Comparison of ENCODE assay signal across 29 cellular contexts in genomic region chr19:7598180-7598579, GRCh38. TPM values are rescaled to one million over a fixed set of nuclear protein-coding genes. Genes with fewer than 3 reads are reported as not detected.
DNase-seq lines count a peak whose midpoint lies in the region; ATAC-seq, FAIRE-seq and TF ChIP-seq lines count a peak whose summit lies in the region.
"Had no signal": no experiment of that assay in that cellular context is flagged by ENCODE, and none has a peak within 500 bp of the region (broad histone marks: within the 10 kb centered on the region; RNA-seq: fewer than 3 reads in every experiment).

No MANE protein-coding gene starts in this region.

- in situ Hi-C loops in K562 (cut with MboI) (no loop called here), GM13976 (cut with MboI; ENCODE audit: low sequenced_read_pairs, unreplicated experiment) (no loop called here)

- no peaks in the 10 kb centered on the region for H3K79me2 ChIP-seq in K562 (ENCODE audit: control insufficient read depth, insufficient read depth, low read length)

- H3K27me3 ChIP-seq in K562 (ENCODE audit: control insufficient read depth in 2 of 2, insufficient read depth in 2 of 2, low read length in 2 of 2), result peaks cover 21 to 42% of the 10 kb centered on the region in 2 experiments; a peak in 4 of 5 replicates

- no peaks in the 10 kb centered on the region for H3K9me1 ChIP-seq in K562 (ENCODE audit: control insufficient read depth, insufficient read depth, low read length)

- no peak for TF ChIP-seq EP300 in K562 (IDR thresholded peaks at IDR 0.05; ENCODE audit: low read length)

- H3K27ac Mint-ChIP-seq in natural killer cell (no peak overlapping the region), neural crest cell (ENCODE audit: unreplicated experiment) (no peak overlapping the region)
- peak overlapping the region in 1 of 2 donors; percentile 29 for H3K27ac Mint-ChIP-seq in natural killer cell treated with Interleukin-12 subunit alpha and Interleukin-12 subunit beta and Interleukin-15 and Interleukin-18, amount 100 ng/mL, for 72 hours

- no peak for FAIRE-seq in K562 (lab: Jason Lieb, UNC)
- FAIRE-seq: D721Med, GM19239, H1 had no signal

- no peak overlapping the region for H3K27ac ChIP-seq in K562 (ENCODE audit: extremely low read depth, low read depth, low read length)

- TF ChIP-seq POLR2A in K562 (conservative IDR thresholded peaks at IDR 0.05), result no peak

- no peak for DNase-seq in natural killer cell
- DNase-seq in natural killer cell treated with Interleukin-12 subunit alpha and Interleukin-12 subunit beta and Interleukin-15 and Interleukin-18, amount 100 ng/mL, for 72 hours (ENCODE audit: low spot score), result no peak
- no peak for DNase-seq in K562 (ENCODE audit: extremely low read depth in 1 of 4, low spot score in 3 of 4)
- no peak for DNase-seq in neural crest cell (ENCODE audit: low read depth, low spot score)
- DNase-seq in NCI-H1417 treated with DMSO at 0.1 percent for 48 hours (lab: John Stamatoyannopoulos, UW), result no peak
- no peak for DNase-seq in GM13976 (ENCODE audit: low spot score)
- no peak for DNase-seq in NCI-H1092 treated with DMSO at 0.1 percent for 48 hours (lab: John Stamatoyannopoulos, UW)
- no peak for DNase-seq in CD1c-positive myeloid dendritic cell (ENCODE audit: extremely low spot score)
- DNase-seq: AML-193; C1 segment of cervical spinal cord; DMS53; GDM1; IMR-90; Kasumi-1; NCI-H1048; NCI-H1436 treated with DMSO at 0.1 percent for 48 hours; NCI-H1930; NCI-H510A; NCI-H774; NK-92 treated with Interleukin-12 subunit alpha and Interleukin-12 subunit beta, amount 100 ng/mL, for 24 hours; SIG-M5; SK-N-SH had no signal

- intact Hi-C loops in natural killer cell (cut with micrococcal nuclease) (no loop called here), K562 (cut with micrococcal nuclease) (no loop called here)

- H3K4me1 ChIP-seq in K562 (replicated peaks in 1 of 2; ENCODE audit: control insufficient read depth in 2 of 2, insufficient read depth in 2 of 2, low read length in 2 of 2), result peaks cover 0 to 14% of the 10 kb centered on the region in 2 experiments; a peak in 3 of 5 replicates

- H3K36me3 Mint-ChIP-seq in natural killer cell, result no peaks in the 10 kb centered on the region
- no peaks in the 10 kb centered on the region for H3K36me3 Mint-ChIP-seq in natural killer cell treated with Interleukin-12 subunit alpha and Interleukin-12 subunit beta and Interleukin-15 and Interleukin-18, amount 100 ng/mL, for 72 hours
- H3K36me3 Mint-ChIP-seq in neural crest cell (ENCODE audit: low read depth), result no peaks in the 10 kb centered on the region

- H4K20me1 ChIP-seq in K562 (replicated peaks; ENCODE audit: control insufficient read depth, insufficient read depth, low read length), result 0 out of 2 replicates have a peak, but pooled peaks cover 5% of the 10 kb centered on the region

- H3K4me2 ChIP-seq in K562 (ENCODE audit: insufficient read depth, low read length), result no peak overlapping the region
- H3K4me2 ChIP-seq: SK-N-SH had no signal

- no TSS peak for BruUV-seq in K562 (replicated peaks; lab: Mats Ljungman, UMichigan)

- H3K4me3 Mint-ChIP-seq in natural killer cell (peak overlapping the region; percentile 43), neural crest cell (peak overlapping the region; percentile 82)
- H3K4me3 Mint-ChIP-seq in natural killer cell treated with Interleukin-12 subunit alpha and Interleukin-12 subunit beta and Interleukin-15 and Interleukin-18, amount 100 ng/mL, for 72 hours, result no peak overlapping the region

- H3K4me1 Mint-ChIP-seq in natural killer cell (peaks cover 5 to 10% of the 10 kb centered on the region in 2 donors), neural crest cell (peaks cover 9% of the 10 kb centered on the region)
- H3K4me1 Mint-ChIP-seq in natural killer cell treated with Interleukin-12 subunit alpha and Interleukin-12 subunit beta and Interleukin-15 and Interleukin-18, amount 100 ng/mL, for 72 hours (ENCODE audit: low read depth in 2 of 2), result peaks cover 5 to 8% of the 10 kb centered on the region in 2 donors

- no peak for ATAC-seq in natural killer cell
- ATAC-seq in natural killer cell treated with Interleukin-12 subunit alpha and Interleukin-12 subunit beta and Interleukin-15 and Interleukin-18, amount 100 ng/mL, for 72 hours, result no peak
- ATAC-seq in K562, result no peak
- ATAC-seq: Panc1 had no signal

- no peak for TF ChIP-seq RAD21 in K562 (CRISPR knock-in tag; conservative IDR thresholded peaks at IDR 0.05 in 1 of 2, IDR thresholded peaks at IDR 0.05 in 1 of 2)

- no peaks in the 10 kb centered on the region for H3K36me3 ChIP-seq in K562 (ENCODE audit: control insufficient read depth, insufficient read depth, low read length)

- H3K27me3 Mint-ChIP-seq in natural killer cell (ENCODE audit: low read depth in 2 of 2), result peaks cover 30 to 44% of the 10 kb centered on the region in 2 donors
- H3K27me3 Mint-ChIP-seq in natural killer cell treated with Interleukin-12 subunit alpha and Interleukin-12 subunit beta and Interleukin-15 and Interleukin-18, amount 100 ng/mL, for 72 hours, result peaks cover 25 to 47% of the 10 kb centered on the region in 2 donors
- peaks cover 56% of the 10 kb centered on the region for H3K27me3 Mint-ChIP-seq in neural crest cell (ENCODE audit: low read depth)

- CTCF ChIA-PET in K562 (lab: Yijun Ruan, JAX; ENCODE audit: low intra/inter-chr PET ratio), result no interaction called here

- H3K4me3 ChIP-seq in K562, result no peak overlapping the region

- no peak overlapping the region for H2AFZ ChIP-seq in K562 (ENCODE audit: low read depth, low read length)

- 0 out of 2 replicates have a peak, but pooled peaks cover 1% of the 10 kb centered on the region for H3K9me3 ChIP-seq in K562 (replicated peaks; ENCODE audit: control insufficient read depth, insufficient read depth, low read depth, low read length)
- H3K9me3 ChIP-seq: SK-N-SH had no signal

- H3K9me3 Mint-ChIP-seq in natural killer cell, result no peaks in the 10 kb centered on the region
- H3K9me3 Mint-ChIP-seq in natural killer cell treated with Interleukin-12 subunit alpha and Interleukin-12 subunit beta and Interleukin-15 and Interleukin-18, amount 100 ng/mL, for 72 hours, result no peaks in the 10 kb centered on the region
- no peaks in the 10 kb centered on the region for H3K9me3 Mint-ChIP-seq in neural crest cell

- POLR2A ChIA-PET in K562 (lab: Yijun Ruan, JAX), result interaction anchor here (0.6 to 1.4 kb wide), 3 partner anchors 18 to 81 kb away, joined by 3 read pairs; no protein-coding TSS in a partner anchor

- TF ChIP-seq CTCF in natural killer cell (IDR thresholded peaks at IDR 0.05) (no peak), K562 (IDR thresholded peaks at IDR 0.05 in 2 of 3, conservative IDR thresholded peaks at IDR 0.05 in 1 of 3; ENCODE audit: insufficient read depth in 2 of 3, low read depth in 1 of 3, low read length in 3 of 3) (no peak), neural crest cell (conservative IDR thresholded peaks at IDR 0.05) (no peak), GM13976 (IDR thresholded peaks at IDR 0.05; ENCODE audit: borderline replicate concordance, control extremely low read depth, extremely low read depth, insufficient read depth, missing control alignments) (no peak)

- H3K9ac ChIP-seq in K562 (ENCODE audit: insufficient read depth in 1 of 2, low read depth in 2 of 2, low read length in 2 of 2), result no peak overlapping the region
- H3K9ac ChIP-seq: SK-N-SH had no signal

- WGBS in K562 (ENCODE audit: insufficient coverage, low coverage, missing lambda C conversion rate), result 3% methylated on average over 5 of the region's 6 CpGs

RNA-seq across cellular contexts. Expression of gene CAMSAP3, which starts 2.5 kb away (rescaled TPM):
- total RNA-seq in natural killer cell (under 1 TPM in 2 of 3 donors, not detected in 1; 0.24 to 0.34 TPM), K562 (2014; rRNA removed) (0.18 and 0.24 TPM in 2 replicates), K562 (2014; rRNA removed; fragmentation: Illumina TruSeq; extraction: Trizol) (0.25 TPM in 1 of 2 replicates, not detected in the other), K562 (2015; rRNA removed; fragmentation: Illumina TruSeq; extraction: Trizol) (0.07 and 0.23 TPM in 2 replicates), K562 (2021) (0.67 and 0.89 TPM in 2 replicates), neural crest cell (10.3 and 13.7 TPM in 2 replicates)
- 1 to 10 TPM in 1 of 2 donors, under 1 TPM in 1; 0.36 to 1.2 TPM for total RNA-seq in natural killer cell treated with Interleukin-12 subunit alpha and Interleukin-12 subunit beta and Interleukin-15 and Interleukin-18, amount 100 ng/mL, for 72 hours
- total RNA-seq in K562 (2011; cell fraction: chromatin; rRNA removed; ENCODE audit: low replicate concordance), result 0.56 and 3.9 TPM in 2 replicates
- total RNA-seq in K562 (2011; cell fraction: nucleolus; rRNA removed), result 0.92 and 3.5 TPM in 2 replicates
- total RNA-seq in K562 (2011; cell fraction: nucleoplasm; rRNA removed), result 0.99 and 1.2 TPM in 2 replicates
- polyA plus RNA-seq in K562 (2011; rRNA removed) (0.25 and 0.64 TPM in 2 replicates), K562 (2014; fragmentation: Illumina TruSeq; extraction: Trizol) (0.30 TPM in 2 replicates), K562 (2014; fragmentation: Nextera tagmentation; extraction: Ambion mirVana) (under 1 TPM in 1 of 2 experiments, not detected in 1; 0.01 TPM), K562 (2014; rRNA removed) (0.17 and 0.18 TPM in 2 replicates)
- 0.40 and 0.49 TPM in 2 replicates for polyA plus RNA-seq in K562 (2011; cell fraction: cytosol; rRNA removed)
- 2.3 and 2.5 TPM in 2 replicates for polyA plus RNA-seq in K562 (2011; cell fraction: nucleus; rRNA removed)
- 0.65 and 2.6 TPM in 2 replicates for polyA plus RNA-seq in K562 (2012)
- polyA minus RNA-seq in K562 (2011; rRNA and poly(A)+ RNA removed), result 0.06 and 0.07 TPM in 2 replicates
- polyA minus RNA-seq in K562 (2011; cell fraction: cytosol; rRNA and poly(A)+ RNA removed), result 0.38 and 1.0 TPM in 2 replicates
- 0.54 and 1.8 TPM in 2 replicates for polyA minus RNA-seq in K562 (2011; cell fraction: nucleus; rRNA and poly(A)+ RNA removed)
- total RNA-seq: IMR-90 had no signal
- polyA plus RNA-seq: AG04450, IMR-90 had no signal

RNA-seq across cellular contexts. Expression of gene XAB2, which starts 31.2 kb away (rescaled TPM):
- total RNA-seq in natural killer cell, result 10 to 100 TPM; 60.2 to 70.8 (median 67.7) TPM
- 10 to 100 TPM; 42.2 to 46.1 TPM for total RNA-seq in natural killer cell treated with Interleukin-12 subunit alpha and Interleukin-12 subunit beta and Interleukin-15 and Interleukin-18, amount 100 ng/mL, for 72 hours
- total RNA-seq in K562 (2011; cell fraction: chromatin; rRNA removed; ENCODE audit: low replicate concordance), result 26.2 and 87.7 TPM in 2 replicates
- 82.9 and 84.2 TPM in 2 replicates for total RNA-seq in K562 (2011; cell fraction: nucleolus; rRNA removed)
- 36.0 and 40.3 TPM in 2 replicates for total RNA-seq in K562 (2011; cell fraction: nucleoplasm; rRNA removed)
- total RNA-seq in K562 (2014; rRNA removed), result 43.7 and 54.6 TPM in 2 replicates
- total RNA-seq in K562 (2014; rRNA removed; fragmentation: Illumina TruSeq; extraction: Trizol), result 5.6 and 7.6 TPM in 2 replicates
- 22.0 and 24.3 TPM in 2 replicates for total RNA-seq in K562 (2015; rRNA removed; fragmentation: Illumina TruSeq; extraction: Trizol)
- 58.3 and 58.7 TPM in 2 replicates for total RNA-seq in K562 (2021)
- 19.1 and 36.3 TPM in 2 replicates for polyA plus RNA-seq in K562 (2011; rRNA removed)
- 34.9 and 73.2 TPM in 2 replicates for polyA plus RNA-seq in K562 (2011; cell fraction: cytosol; rRNA removed)
- 90.6 and 116 TPM in 2 replicates for polyA plus RNA-seq in K562 (2011; cell fraction: nucleus; rRNA removed)
- polyA plus RNA-seq in K562 (2012), result 39.7 and 58.7 TPM in 2 replicates
- polyA plus RNA-seq in K562 (2014; fragmentation: Illumina TruSeq; extraction: Trizol), result 20.0 and 33.9 TPM in 2 replicates
- under 1 TPM; 0.21 to 0.71 TPM for polyA plus RNA-seq in K562 (2014; fragmentation: Nextera tagmentation; extraction: Ambion mirVana)
- polyA plus RNA-seq in K562 (2014; rRNA removed), result 36.7 and 38.4 TPM in 2 replicates
- polyA minus RNA-seq in K562 (2011; rRNA and poly(A)+ RNA removed), result 19.3 and 29.5 TPM in 2 replicates
- polyA minus RNA-seq in K562 (2011; cell fraction: cytosol; rRNA and poly(A)+ RNA removed), result 50.8 and 65.5 TPM in 2 replicates
- polyA minus RNA-seq in K562 (2011; cell fraction: nucleus; rRNA and poly(A)+ RNA removed), result 26.3 and 36.9 TPM in 2 replicates
- total RNA-seq in neural crest cell, result 47.0 and 47.8 TPM in 2 replicates

RNA-seq across cellular contexts. Expression of gene PET100, which starts 31.4 kb away (rescaled TPM):
- total RNA-seq in natural killer cell (100 to 1,000 TPM in 2 of 3 donors, 10 to 100 TPM in 1; 92.0 to 139 (median 106) TPM), K562 (2014; rRNA removed) (59.9 and 62.3 TPM in 2 replicates), K562 (2014; rRNA removed; fragmentation: Illumina TruSeq; extraction: Trizol) (116 and 120 TPM in 2 replicates), K562 (2015; rRNA removed; fragmentation: Illumina TruSeq; extraction: Trizol) (82.1 and 93.7 TPM in 2 replicates), K562 (2021) (147 and 160 TPM in 2 replicates), neural crest cell (141 and 165 TPM in 2 replicates)
- total RNA-seq in natural killer cell treated with Interleukin-12 subunit alpha and Interleukin-12 subunit beta and Interleukin-15 and Interleukin-18, amount 100 ng/mL, for 72 hours, result 10 to 100 TPM; 75.9 to 95.7 TPM
- total RNA-seq in K562 (2011; cell fraction: chromatin; rRNA removed; ENCODE audit: low replicate concordance), result 38.1 and 46.0 TPM in 2 replicates
- total RNA-seq in K562 (2011; cell fraction: nucleolus; rRNA removed), result 31.5 and 34.5 TPM in 2 replicates
- 43.6 and 52.8 TPM in 2 replicates for total RNA-seq in K562 (2011; cell fraction: nucleoplasm; rRNA removed)
- polyA plus RNA-seq in K562 (2011; rRNA removed) (51.1 and 72.3 TPM in 2 replicates), K562 (2014; fragmentation: Illumina TruSeq; extraction: Trizol) (77.2 and 79.8 TPM in 2 replicates), K562 (2014; fragmentation: Nextera tagmentation; extraction: Ambion mirVana) (100 to 1,000 TPM; 322 to 351 TPM), K562 (2014; rRNA removed) (98.3 and 111 TPM in 2 replicates)
- polyA plus RNA-seq in K562 (2011; cell fraction: cytosol; rRNA removed), result 21.3 and 27.3 TPM in 2 replicates
- polyA plus RNA-seq in K562 (2011; cell fraction: nucleus; rRNA removed), result 33.8 and 34.8 TPM in 2 replicates
- 68.4 and 184 TPM in 2 replicates for polyA plus RNA-seq in K562 (2012)
- 14.1 and 14.8 TPM in 2 replicates for polyA minus RNA-seq in K562 (2011; rRNA and poly(A)+ RNA removed)
- 8.8 and 9.0 TPM in 2 replicates for polyA minus RNA-seq in K562 (2011; cell fraction: cytosol; rRNA and poly(A)+ RNA removed)
- polyA minus RNA-seq in K562 (2011; cell fraction: nucleus; rRNA and poly(A)+ RNA removed), result 4.7 and 15.7 TPM in 2 replicates

RNA-seq across cellular contexts. Expression of gene PCP2, which starts 35.3 kb away (rescaled TPM):
- 1 to 10 TPM; 5.4 to 8.4 (median 7.7) TPM for total RNA-seq in natural killer cell
- 1 to 10 TPM; 1.2 to 1.5 TPM for total RNA-seq in natural killer cell treated with Interleukin-12 subunit alpha and Interleukin-12 subunit beta and Interleukin-15 and Interleukin-18, amount 100 ng/mL, for 72 hours
- total RNA-seq in K562 (2011; cell fraction: chromatin; rRNA removed; ENCODE audit: low replicate concordance), result 1.8 TPM in 1 of 2 replicates, not detected in the other
- 0.53 and 1.2 TPM in 2 replicates for total RNA-seq in K562 (2011; cell fraction: nucleolus; rRNA removed)
- 0.59 and 1.8 TPM in 2 replicates for total RNA-seq in K562 (2011; cell fraction: nucleoplasm; rRNA removed)
- 0.73 and 1.5 TPM in 2 replicates for total RNA-seq in K562 (2014; rRNA removed)
- 0.25 TPM in 1 of 2 replicates, not detected in the other for total RNA-seq in K562 (2014; rRNA removed; fragmentation: Illumina TruSeq; extraction: Trizol)
- 0.23 TPM in 1 of 2 replicates, not detected in the other for total RNA-seq in K562 (2015; rRNA removed; fragmentation: Illumina TruSeq; extraction: Trizol)
- total RNA-seq in K562 (2021), result 0.96 and 1.3 TPM in 2 replicates
- 0.17 and 0.47 TPM in 2 replicates for polyA plus RNA-seq in K562 (2011; rRNA removed)
- 0.49 and 0.79 TPM in 2 replicates for polyA plus RNA-seq in K562 (2011; cell fraction: cytosol; rRNA removed)
- 2.3 and 6.4 TPM in 2 replicates for polyA plus RNA-seq in K562 (2011; cell fraction: nucleus; rRNA removed)
- 1.7 and 3.8 TPM in 2 replicates for polyA plus RNA-seq in K562 (2012)
- 0.90 TPM in 1 of 2 replicates, not detected in the other for polyA plus RNA-seq in K562 (2014; fragmentation: Illumina TruSeq; extraction: Trizol)
- polyA plus RNA-seq in K562 (2014; fragmentation: Nextera tagmentation; extraction: Ambion mirVana), result under 1 TPM in 1 of 2 experiments, not detected in 1; 0.22 TPM
- 1.3 and 1.6 TPM in 2 replicates for polyA plus RNA-seq in K562 (2014; rRNA removed)
- polyA minus RNA-seq in K562 (2011; rRNA and poly(A)+ RNA removed), result not detected in 2 replicates
- not detected in 2 replicates for polyA minus RNA-seq in K562 (2011; cell fraction: cytosol; rRNA and poly(A)+ RNA removed)
- polyA minus RNA-seq in K562 (2011; cell fraction: nucleus; rRNA and poly(A)+ RNA removed), result not detected in 2 replicates
- not detected in 2 replicates for total RNA-seq in neural crest cell
- total RNA-seq: A172, H1, IMR-90, MCF 10A had no signal
- polyA plus RNA-seq: AG04450, H1, IMR-90, SK-N-SH had no signal

RNA-seq across cellular contexts. Expression of gene STXBP2, which starts 38.7 kb away (rescaled TPM):
- total RNA-seq in natural killer cell, result 100 to 1,000 TPM; 366 to 409 (median 384) TPM
- 100 to 1,000 TPM; 233 to 247 TPM for total RNA-seq in natural killer cell treated with Interleukin-12 subunit alpha and Interleukin-12 subunit beta and Interleukin-15 and Interleukin-18, amount 100 ng/mL, for 72 hours
- 1,097 and 1,923 TPM in 2 replicates for total RNA-seq in K562 (2011; cell fraction: chromatin; rRNA removed; ENCODE audit: low replicate concordance)
- total RNA-seq in K562 (2011; cell fraction: nucleolus; rRNA removed), result 928 and 1,024 TPM in 2 replicates
- total RNA-seq in K562 (2011; cell fraction: nucleoplasm; rRNA removed), result 1,126 and 1,380 TPM in 2 replicates
- 79.9 and 96.0 TPM in 2 replicates for total RNA-seq in K562 (2014; rRNA removed)
- 29.8 and 31.6 TPM in 2 replicates for total RNA-seq in K562 (2014; rRNA removed; fragmentation: Illumina TruSeq; extraction: Trizol)
- 37.6 and 38.4 TPM in 2 replicates for total RNA-seq in K562 (2015; rRNA removed; fragmentation: Illumina TruSeq; extraction: Trizol)
- total RNA-seq in K562 (2021), result 136 and 163 TPM in 2 replicates
- 141 and 157 TPM in 2 replicates for polyA plus RNA-seq in K562 (2011; rRNA removed)
- 143 and 228 TPM in 2 replicates for polyA plus RNA-seq in K562 (2011; cell fraction: cytosol; rRNA removed)
- polyA plus RNA-seq in K562 (2011; cell fraction: nucleus; rRNA removed), result 689 and 874 TPM in 2 replicates
- 178 and 291 TPM in 2 replicates for polyA plus RNA-seq in K562 (2012)
- 71.3 and 102 TPM in 2 replicates for polyA plus RNA-seq in K562 (2014; fragmentation: Illumina TruSeq; extraction: Trizol)
- 1 to 10 TPM; 2.5 to 9.1 TPM for polyA plus RNA-seq in K562 (2014; fragmentation: Nextera tagmentation; extraction: Ambion mirVana)
- 142 and 145 TPM in 2 replicates for polyA plus RNA-seq in K562 (2014; rRNA removed)
- 674 and 952 TPM in 2 replicates for polyA minus RNA-seq in K562 (2011; rRNA and poly(A)+ RNA removed)
- polyA minus RNA-seq in K562 (2011; cell fraction: cytosol; rRNA and poly(A)+ RNA removed), result 134 and 138 TPM in 2 replicates
- polyA minus RNA-seq in K562 (2011; cell fraction: nucleus; rRNA and poly(A)+ RNA removed), result 244 and 299 TPM in 2 replicates
- total RNA-seq in neural crest cell, result 4.6 and 5.2 TPM in 2 replicates
